Comparison of ENCODE assay signal across 34 cellular contexts in genomic region chr13:52830946-52831345, GRCh38. TPM values are rescaled to one million over a fixed set of nuclear protein-coding genes. Genes with fewer than 3 reads are reported as not detected.
DNase-seq lines count a peak whose midpoint lies in the region; ATAC-seq and TF ChIP-seq lines count a peak whose summit lies in the region.
"Had no signal": no experiment of that assay in that cellular context is flagged by ENCODE, and none has a peak within 500 bp of the region (broad histone marks: within the 10 kb centered on the region; RNA-seq: fewer than 3 reads in every experiment).

No MANE protein-coding gene starts in this region.

- H4K8ac ChIP-seq in neuronal stem cell (ENCODE audit: low read depth, low read length), result no peak overlapping the region

- no peaks in the 10 kb centered on the region for H3K79me1 ChIP-seq in neuronal stem cell (ENCODE audit: low read depth, low read length)

- H3K27me3 ChIP-seq in neuronal stem cell (ENCODE audit: control insufficient read depth in 3 of 3, insufficient read depth in 3 of 3, low read depth in 1 of 3, low read length in 3 of 3), result no peaks in the 10 kb centered on the region
- peaks cover 0 to 29% (median 4%) of the 10 kb centered on the region in 3 donors for H3K27me3 ChIP-seq in stomach
- H3K27me3 ChIP-seq: gastrocnemius medialis, ovary, uterus had no signal

- no peak overlapping the region for H4K91ac ChIP-seq in neuronal stem cell (ENCODE audit: low read depth, low read length, poor library complexity)

- no peak overlapping the region for H2BK5ac ChIP-seq in neuronal stem cell (ENCODE audit: low read length)

- no peak overlapping the region for H2BK15ac ChIP-seq in neuronal stem cell (ENCODE audit: low read length)

- no peak for TF ChIP-seq CTCF in choroid plexus epithelial cell (conservative IDR thresholded peaks at IDR 0.05; ENCODE audit: low read depth, low read length)
- no peak for TF ChIP-seq CTCF in stomach (IDR thresholded peaks at IDR 0.05)

- H3K18ac ChIP-seq in neuronal stem cell (ENCODE audit: low read length), result peak overlapping the region; percentile 53

- no peak for TF ChIP-seq EP300 in stomach (IDR thresholded peaks at IDR 0.05)

- H3K9me3 ChIP-seq in neuronal stem cell (replicated peaks in 1 of 2; ENCODE audit: control insufficient read depth in 2 of 2, insufficient read depth in 1 of 2, low read depth in 1 of 2, low read length in 2 of 2), result no peaks in the 10 kb centered on the region
- H3K9me3 ChIP-seq in stomach, result no peaks in the 10 kb centered on the region
- H3K9me3 ChIP-seq: gastrocnemius medialis, mucosa of descending colon, ovary, uterus had no signal

- DNase-seq in DMS53 (lab: John Stamatoyannopoulos, UW) (peak; percentile 8), DMS53 treated with DMSO at 0.1 percent for 48 hours (lab: John Stamatoyannopoulos, UW; ENCODE audit: unreplicated experiment) (no peak), M059J (ENCODE audit: low read depth) (peak; percentile 8), choroid plexus epithelial cell (ENCODE audit: low read depth) (peak; percentile 5), neuronal stem cell (ENCODE audit: low spot score) (no peak), NOMO-1 (lab: John Stamatoyannopoulos, UW; ENCODE audit: unreplicated experiment in 2 of 2) (no peak), stomach (no peak)
- DNase-seq: 8988T; activated CD4-positive, alpha-beta T cell treated with anti-CD3 and anti-CD28 coated beads, Interleukin-2, amount 50 U/mL, for 1 hour; activated CD4-positive, CD25-positive, alpha-beta regulatory T cell; activated gamma-delta T cell treated with Interleukin-2 at 50 U/mL for 16 hours; activated naive CD8-positive, alpha-beta T cell treated with anti-CD3 and anti-CD28 coated beads, Interleukin-2, amount 10 ng/mL, durations not matched to agents 7 days and 5 days; activated T-cell treated with anti-CD3 and anti-CD28 coated beads, Interleukin-2, amount 50 U/mL, for 1 hour; aorta; CD4-positive, alpha-beta T cell; central memory CD4-positive, alpha-beta T cell; gastrocnemius medialis; H9; Kasumi-1; left cardiac atrium; mucosa of descending colon; NCI-H1436 treated with DMSO at 0.1 percent for 48 hours; NCI-H2081 treated with DMSO at 0.1 percent for 48 hours; NCI-H226; NCI-H526 treated with DMSO at 0.1 percent for 48 hours; nephron progenitor cell; ovary; RPMI8226; stimulated activated CD4-positive, alpha-beta T cell treated with anti-CD3 and anti-CD28 coated beads, Interleukin-1b, Interleukin-23, amount 100 ng/mL, for 48 hours; stimulated activated naive CD4-positive, alpha-beta T cell treated with Interleukin-2 at 50 U/mL for 16 hours; T-helper 1 cell; uterus had no signal

- H3K23ac ChIP-seq in neuronal stem cell (ENCODE audit: low read depth, low read length, poor library complexity), result no peak overlapping the region

- H2AFZ ChIP-seq in neuronal stem cell (ENCODE audit: low read length), result no peak overlapping the region

- H3K9ac ChIP-seq in neuronal stem cell (ENCODE audit: low read depth, low read length, poor library complexity), result no peak overlapping the region

- H3K4me1 ChIP-seq in neuronal stem cell (ENCODE audit: control insufficient read depth in 2 of 2, insufficient read depth in 1 of 2, low read depth in 1 of 2, low read length in 2 of 2) (peaks cover 7 to 20% of the 10 kb centered on the region in 2 donors), stomach (no peaks in the 10 kb centered on the region)
- H3K4me1 ChIP-seq: gastrocnemius medialis, uterus had no signal

- no peak for TF ChIP-seq POLR2A in stomach (IDR thresholded peaks at IDR 0.05)

- no CpG with 5 or more reads among the region's 2 CpGs for WGBS in neuronal stem cell (ENCODE audit: extremely low coverage in 2 of 2, insufficient read length in 2 of 2, insufficient replicate concordance in 1 of 2), 2 donors
- WGBS in stomach, 5 donors, result 74 to 91% (median 86%) methylated on average over 2 of the region's 2 CpGs

- no peak overlapping the region for H2BK120ac ChIP-seq in neuronal stem cell (ENCODE audit: low read depth, low read length)

- no peak overlapping the region for H2BK12ac ChIP-seq in neuronal stem cell (ENCODE audit: low read length)

- H3K27ac ChIP-seq in neuronal stem cell (replicated peaks; ENCODE audit: low read length) (no peak overlapping the region), stomach (no peak overlapping the region)
- H3K27ac ChIP-seq: gastrocnemius medialis, ovary, uterus had no signal

- H3K36me3 ChIP-seq in neuronal stem cell (replicated peaks in 1 of 2; ENCODE audit: control insufficient read depth in 2 of 2, insufficient read depth in 2 of 2, low read length in 2 of 2) (no peaks in the 10 kb centered on the region), stomach (no peaks in the 10 kb centered on the region)
- H3K36me3 ChIP-seq: gastrocnemius medialis, ovary, uterus had no signal

- no peak overlapping the region for H3K4me2 ChIP-seq in neuronal stem cell (ENCODE audit: insufficient read depth, low read length, poor library complexity, severe bottlenecking)

- no peak overlapping the region for H2AK5ac ChIP-seq in neuronal stem cell (ENCODE audit: low read depth, low read length)

- intact Hi-C loops in stomach (cut with DNase I; ENCODE audit: low total_unique reads), result no loop called here

- H3K14ac ChIP-seq in neuronal stem cell (ENCODE audit: low read length), result no peak overlapping the region

- H3K4me3 ChIP-seq in choroid plexus epithelial cell (ENCODE audit: low read depth, low read length) (no peak overlapping the region), neuronal stem cell (ENCODE audit: low read length in 2 of 2) (no peak overlapping the region), stomach (no peak overlapping the region)
- H3K4me3 ChIP-seq: gastrocnemius medialis, mucosa of descending colon, ovary, uterus had no signal

- ATAC-seq in GM21528 (IDR thresholded peaks at IDR 0.05; ENCODE audit: low FRiP score, unreplicated experiment), result no peak
- ATAC-seq: gastrocnemius medialis, left cardiac atrium, mucosa of descending colon had no signal

- H3K4ac ChIP-seq in neuronal stem cell (ENCODE audit: low read length), result no peak overlapping the region

RNA-seq across cellular contexts. Expression of gene PCDH8, which starts 17.5 kb away (rescaled TPM):
- total RNA-seq in M059J (2014; rRNA removed; shearing (Covaris generic)), result not detected in 2 replicates
- polyA plus RNA-seq in neuronal stem cell (2013, experiment 1 of 2), result 0.14 TPM
- 0.26 TPM for polyA plus RNA-seq in neuronal stem cell (2013, experiment 2 of 2)
- under 1 TPM in 1 of 5 donors, not detected in 4; 0.18 TPM for total RNA-seq in stomach
- under 1 TPM; 0.15 to 0.23 (median 0.19) TPM for polyA plus RNA-seq in stomach
- total RNA-seq: activated naive CD8-positive, alpha-beta T cell treated with anti-CD3 and anti-CD28 coated beads, Interleukin-2, amount 10 ng/mL, durations not matched to agents 7 days and 5 days; CD4-positive, alpha-beta T cell; left cardiac atrium; ovary; SK-MEL-5 had no signal
- polyA plus RNA-seq: aorta had no signal

Comparison
In these comparisons a context has a peak if more than half of its experiments do, and no peak if none do; other contexts are left out.
1. DNase-seq: peak in DMS53 (single experiment), M059J (single experiment) and choroid plexus epithelial cell (single experiment); none in DMS53 treated with DMSO at 0.1 percent for 48 hours (single experiment), neuronal stem cell (single experiment), NOMO-1 (0 of 2) and stomach (single experiment).